In the genomic region with DNA sequence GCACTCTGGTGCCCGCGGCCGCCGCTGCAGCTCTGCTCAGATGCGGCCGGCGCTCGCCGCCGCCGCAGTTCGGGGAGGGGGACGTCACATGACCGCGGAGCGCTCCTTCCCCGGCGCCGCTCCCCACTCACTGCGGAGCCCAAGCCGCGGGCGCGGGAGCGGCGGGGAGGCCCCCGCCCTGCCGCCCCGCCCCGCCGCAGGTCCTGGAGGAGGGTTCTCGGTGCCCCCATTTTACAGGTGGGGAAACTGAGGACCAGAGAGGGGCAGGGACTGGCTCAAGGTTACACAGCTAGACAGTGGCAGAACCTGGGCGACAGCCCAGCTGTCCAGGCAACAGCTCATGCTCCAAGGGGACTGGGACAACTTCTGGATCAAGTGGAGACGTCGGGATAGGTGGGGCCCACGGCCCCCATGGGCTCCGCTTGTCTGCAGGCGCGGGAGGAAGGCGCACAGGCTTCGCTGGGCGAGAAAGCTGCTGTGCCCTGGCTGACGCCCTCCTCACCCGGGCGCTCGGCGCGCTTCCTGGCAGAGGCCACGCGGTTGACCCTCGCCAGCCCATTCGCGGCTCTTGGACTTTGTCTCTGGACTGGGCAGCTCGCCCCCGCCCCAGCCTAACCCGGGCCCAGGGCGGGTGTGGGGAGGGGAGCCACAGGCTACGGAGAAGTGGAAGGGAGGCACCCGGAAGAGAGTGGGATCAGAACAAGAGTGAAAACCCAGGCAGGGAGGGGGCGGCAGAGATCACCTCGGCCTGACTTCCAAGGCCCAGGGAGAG, we compare ENCODE assay signal across 8 cellular contexts. TPM values are rescaled to one million over a fixed set of nuclear protein-coding genes. Genes with fewer than 3 reads are reported as not detected.
DNase-seq lines count a peak whose midpoint lies in the region; ATAC-seq lines count a peak whose summit lies in the region.

Gene RAP1GAP (minus strand): TSS at position 71 of the 772 bp plus-strand sequence. CDS start 49,325 bp downstream, outside the sequence.

- DNase-seq in NCI-H2029 (lab: John Stamatoyannopoulos, UW) (peak; percentile 38), NCI-H2029 treated with DMSO at 0.1 percent for 48 hours (lab: John Stamatoyannopoulos, UW) (no peak), NCI-H774 (lab: John Stamatoyannopoulos, UW) (peak; percentile 2), anterior cingulate cortex (lab: John Stamatoyannopoulos, UW) (peak in 35 of 58 donors; percentile 28 to 82 (median 52)), NCI-H1048 (lab: John Stamatoyannopoulos, UW) (no peak)

- peak within 1 kb of the TSS; percentile 73 for H3K4me3 ChIP-seq in iPS-18c (ENCODE audit: insufficient read depth, low read depth, low read length)
- peak within 1 kb of the TSS; percentile 35 for H3K4me3 ChIP-seq in skeletal muscle satellite cell (ENCODE audit: low read length)

- no peaks in the 10 kb centered on the region for H3K36me3 ChIP-seq in skeletal muscle satellite cell (ENCODE audit: insufficient read depth, low read length)

- peak within 1 kb of the TSS; percentile 71 for H3K4me2 ChIP-seq in skeletal muscle satellite cell (ENCODE audit: low read length)

- peaks cover 35% of the 10 kb centered on the region for H3K4me1 ChIP-seq in skeletal muscle satellite cell (ENCODE audit: control insufficient read depth, insufficient read depth, low read length)

- H3K27me3 ChIP-seq in skeletal muscle satellite cell (ENCODE audit: control insufficient read depth, insufficient read depth, low read length) = peaks cover 81% of the 10 kb centered on the region

- no peaks in the 10 kb centered on the region for H3K9me3 ChIP-seq in iPS-18c (ENCODE audit: control insufficient read depth, insufficient read depth, low read length)
- H3K9me3 ChIP-seq in skeletal muscle satellite cell (replicated peaks; ENCODE audit: low read length) = no peaks in the 10 kb centered on the region

- no peak within 1 kb of the TSS for H3K9ac ChIP-seq in skeletal muscle satellite cell (ENCODE audit: low read depth, low read length)

- no peak for ATAC-seq in HG02623 (IDR thresholded peaks at IDR 0.05; ENCODE audit: unreplicated experiment)

RNA-seq across cellular contexts. Expression of gene RAP1GAP, which starts in this region (rescaled TPM):
- 0.22 and 0.51 TPM in 2 replicates for total RNA-seq in skeletal muscle satellite cell (2012; rRNA removed)

Comparison
In these comparisons a context has a peak if more than half of its experiments do, and no peak if none do; other contexts are left out.
1. DNase-seq: peak in NCI-H2029 (single experiment), NCI-H774 (single experiment) and anterior cingulate cortex (35 of 58); none in NCI-H2029 treated with DMSO at 0.1 percent for 48 hours (single experiment) and NCI-H1048 (single experiment).